ENCODE assay signal across 10 cellular contexts in genomic region chr19:33438016-33438671, GRCh38.
DNase-seq lines count a peak whose midpoint lies in the region; ATAC-seq and TF ChIP-seq lines count a peak whose summit lies in the region.
"Had no signal": no experiment of that assay in that cellular context is flagged by ENCODE, and none has a peak within 500 bp of the region (broad histone marks: within the 10 kb centered on the region; RNA-seq: fewer than 3 reads in every experiment).

No MANE protein-coding gene starts in this region.

- no peak for ATAC-seq in HG03045 (IDR thresholded peaks at IDR 0.05; ENCODE audit: unreplicated experiment)
- ATAC-seq in activated naive CD8-positive, alpha-beta T cell treated with anti-CD3 and anti-CD28 coated beads, Interleukin-2, amount 50 U/mL, for 24 hours: no peak
- ATAC-seq: GM23338 had no signal

- TF ChIP-seq CTCF in fibroblast of villous mesenchyme (IDR thresholded peaks at IDR 0.05; ENCODE audit: insufficient read depth, low read depth, low read length): peak; percentile 10

- no peaks in the 10 kb centered on the region for H3K4me1 Mint-ChIP-seq in activated naive CD8-positive, alpha-beta T cell treated with anti-CD3 and anti-CD28 coated beads, Interleukin-2, amount 50 U/mL, for 24 hours
- H3K4me1 Mint-ChIP-seq: GM23338 had no signal

- no peak overlapping the region for H3K27ac Mint-ChIP-seq in activated naive CD8-positive, alpha-beta T cell treated with anti-CD3 and anti-CD28 coated beads, Interleukin-2, amount 50 U/mL, for 24 hours
- H3K27ac Mint-ChIP-seq: GM23338 had no signal

- no peak overlapping the region for H3K4me3 Mint-ChIP-seq in activated naive CD8-positive, alpha-beta T cell treated with anti-CD3 and anti-CD28 coated beads, Interleukin-2, amount 50 U/mL, for 24 hours
- H3K4me3 Mint-ChIP-seq: GM23338 had no signal

- H3K4me3 ChIP-seq in fibroblast of villous mesenchyme (ENCODE audit: low read depth, low read length): no peak overlapping the region
- H3K4me3 ChIP-seq: GM23338 had no signal

- no peaks in the 10 kb centered on the region for H3K36me3 Mint-ChIP-seq in activated naive CD8-positive, alpha-beta T cell treated with anti-CD3 and anti-CD28 coated beads, Interleukin-2, amount 50 U/mL, for 24 hours (ENCODE audit: low read depth)

- DNase-seq in GM03348 (ENCODE audit: low spot score) (peak; percentile 38), NCI-H345 (lab: John Stamatoyannopoulos, UW) (peak; percentile 96), fibroblast of villous mesenchyme (ENCODE audit: low read depth) (no peak), putamen (ENCODE audit: low spot score) (peak; percentile 17), DMS53 treated with DMSO at 0.1 percent for 48 hours (lab: John Stamatoyannopoulos, UW; ENCODE audit: unreplicated experiment) (no peak)
- DNase-seq in activated naive CD8-positive, alpha-beta T cell treated with anti-CD3 and anti-CD28 coated beads, Interleukin-2, amount 50 U/mL, for 24 hours: no peak
- DNase-seq: activated T-cell treated with anti-CD3 and anti-CD28 coated beads, Interleukin-2, amount 50 U/mL, for 1 hour; SIG-M5 had no signal

- no peaks in the 10 kb centered on the region for H3K27me3 Mint-ChIP-seq in activated naive CD8-positive, alpha-beta T cell treated with anti-CD3 and anti-CD28 coated beads, Interleukin-2, amount 50 U/mL, for 24 hours

- no peaks in the 10 kb centered on the region for H3K9me3 Mint-ChIP-seq in activated naive CD8-positive, alpha-beta T cell treated with anti-CD3 and anti-CD28 coated beads, Interleukin-2, amount 50 U/mL, for 24 hours
- H3K9me3 Mint-ChIP-seq: GM23338 had no signal

Comparison
In these comparisons a context has a peak if more than half of its experiments do, and no peak if none do; other contexts are left out.
1. DNase-seq: peak in GM03348 (single experiment), NCI-H345 (single experiment) and putamen (single experiment); none in fibroblast of villous mesenchyme (single experiment), DMS53 treated with DMSO at 0.1 percent for 48 hours (single experiment) and activated naive CD8-positive, alpha-beta T cell treated with anti-CD3 and anti-CD28 coated beads, Interleukin-2, amount 50 U/mL, for 24 hours (single experiment).